In genomic region chrX:26851981-26852380, GRCh38 we compare ENCODE assay signal across 10 cellular contexts.
DNase-seq lines count a peak whose midpoint lies in the region; ATAC-seq and TF ChIP-seq lines count a peak whose summit lies in the region.
"Had no signal": no experiment of that assay in that cellular context is flagged by ENCODE, and none has a peak within 500 bp of the region (broad histone marks: within the 10 kb centered on the region; RNA-seq: fewer than 3 reads in every experiment).

No MANE protein-coding gene starts in this region.

- no peaks in the 10 kb centered on the region for H3K36me3 Mint-ChIP-seq in osteocyte (ENCODE audit: unreplicated experiment)
- H3K36me3 Mint-ChIP-seq: immature natural killer cell had no signal

- H3K9me3 Mint-ChIP-seq in osteocyte (ENCODE audit: unreplicated experiment): no peaks in the 10 kb centered on the region

- no peak overlapping the region for H3K4me3 Mint-ChIP-seq in osteocyte (ENCODE audit: unreplicated experiment)
- H3K4me3 Mint-ChIP-seq: immature natural killer cell had no signal

- no peak for TF ChIP-seq POLR2A in GM18505 (IDR thresholded peaks at IDR 0.05; ENCODE audit: borderline replicate concordance, extremely low read depth, insufficient read depth, insufficient read length)

- ATAC-seq in GM18505 (IDR thresholded peaks at IDR 0.05; ENCODE audit: unreplicated experiment): no peak
- no peak for ATAC-seq in HG03280 (IDR thresholded peaks at IDR 0.05; ENCODE audit: unreplicated experiment)

- TF ChIP-seq CTCF in osteocyte (IDR thresholded peaks at IDR 0.05): peak; percentile 19

- H3K27ac Mint-ChIP-seq in osteocyte (ENCODE audit: unreplicated experiment): no peak overlapping the region
- H3K27ac Mint-ChIP-seq: immature natural killer cell had no signal

- H3K27me3 Mint-ChIP-seq in osteocyte (ENCODE audit: unreplicated experiment): no peaks in the 10 kb centered on the region

- DNase-seq in H4 (ENCODE audit: low spot score) (peak; percentile 55), NCI-H345 treated with DMSO at 0.1 percent for 48 hours (lab: John Stamatoyannopoulos, UW; ENCODE audit: unreplicated experiment) (peak; percentile 4), dermis blood vessel endothelial cell (peak; percentile 84), osteocyte (ENCODE audit: extremely low spot score, unreplicated experiment) (no peak), HK-2 (ENCODE audit: unreplicated experiment) (no peak), SHP77 treated with DMSO at 0.1 percent for 48 hours (lab: John Stamatoyannopoulos, UW) (no peak)
- DNase-seq: immature natural killer cell, right cardiac atrium had no signal

- H3K4me1 Mint-ChIP-seq in osteocyte (ENCODE audit: unreplicated experiment): no peaks in the 10 kb centered on the region
- H3K4me1 Mint-ChIP-seq: immature natural killer cell had no signal

Comparison
In these comparisons a context has a peak if more than half of its experiments do, and no peak if none do; other contexts are left out.
1. DNase-seq: peak in H4 (single experiment), NCI-H345 treated with DMSO at 0.1 percent for 48 hours (single experiment) and dermis blood vessel endothelial cell (single experiment); none in osteocyte (single experiment), HK-2 (single experiment) and SHP77 treated with DMSO at 0.1 percent for 48 hours (single experiment).